24 cellular contexts compared by ENCODE assay signal in genomic region chr14:55043528-55043927, GRCh38.
"Had no signal": no experiment of that assay in that cellular context is flagged by ENCODE, and none has a peak within 500 bp of the region (broad histone marks: within the 10 kb centered on the region; RNA-seq: fewer than 3 reads in every experiment).

No MANE protein-coding gene starts in this region.

- FAIRE-seq: islet of Langerhans, pancreas had no signal

- H3K27ac ChIP-seq: cardiac muscle cell, gastroesophageal sphincter, pancreas, psoas muscle, right atrium auricular region, thyroid gland, upper lobe of right lung had no signal

- H3K4me1 Mint-ChIP-seq: activated T-helper 17 cell treated with anti-CD3 and anti-CD28 coated beads, Interleukin-2, amount 50 U/mL, for 72 hours; nephron progenitor cell had no signal

- H3K27me3 Mint-ChIP-seq: activated T-helper 17 cell treated with anti-CD3 and anti-CD28 coated beads, Interleukin-2, amount 50 U/mL, for 72 hours; stimulated activated naive CD8-positive, alpha-beta T cell treated with anti-CD3 and anti-CD28 coated beads, Interleukin-15, Interleukin-2, amounts not matched to agents 100 ng/mL and 50 ng/mL, for 24 hours; T-cell had no signal

- H3K4me3 Mint-ChIP-seq: activated T-helper 17 cell treated with anti-CD3 and anti-CD28 coated beads, Interleukin-2, amount 50 U/mL, for 72 hours; nephron progenitor cell; stimulated activated naive CD8-positive, alpha-beta T cell treated with anti-CD3 and anti-CD28 coated beads, Interleukin-15, Interleukin-2, amounts not matched to agents 100 ng/mL and 50 ng/mL, for 24 hours; T-cell had no signal

- H3K4me1 ChIP-seq: gastroesophageal sphincter, pancreas, psoas muscle, right atrium auricular region, thyroid gland, upper lobe of right lung had no signal

- H3K9me3 ChIP-seq: gastroesophageal sphincter, pancreas, psoas muscle, right atrium auricular region, thyroid gland, upper lobe of right lung had no signal

- ATAC-seq: activated naive CD4-positive, alpha-beta T cell treated with anti-CD3 and anti-CD28 coated beads, Interleukin-2, amount 50 U/mL, for 72 hours; activated T-helper 17 cell treated with anti-CD3 and anti-CD28 coated beads, Interleukin-2, amount 50 U/mL, for 72 hours; gastroesophageal sphincter; left cardiac atrium; pancreas; psoas muscle; T-cell; upper lobe of right lung had no signal

- H3K9me3 Mint-ChIP-seq: activated naive CD4-positive, alpha-beta T cell treated with anti-CD3 and anti-CD28 coated beads, Interleukin-2, amount 50 U/mL, for 72 hours; activated T-helper 17 cell treated with anti-CD3 and anti-CD28 coated beads, Interleukin-2, amount 50 U/mL, for 72 hours; nephron progenitor cell; stimulated activated naive CD8-positive, alpha-beta T cell treated with anti-CD3 and anti-CD28 coated beads, Interleukin-15, Interleukin-2, amounts not matched to agents 100 ng/mL and 50 ng/mL, for 24 hours; T-cell had no signal

- H3K27me3 ChIP-seq: cardiac muscle cell, gastroesophageal sphincter, pancreas, right atrium auricular region, thyroid gland, upper lobe of right lung had no signal

- DNase-seq: activated CD4-positive, alpha-beta T cell treated with anti-CD3 and anti-CD28 coated beads for 1 hour; activated T-cell treated with anti-CD3 and anti-CD28 coated beads, Interleukin-2, amount 50 U/mL, for 1 hour; amygdala; erythroblast; head of caudate nucleus; hypothalamus; left cardiac atrium; mesenchymal stem cell; nephron progenitor cell; pancreas; psoas muscle; stimulated activated CD4-positive, alpha-beta T cell treated with anti-CD3 and anti-CD28 coated beads, Interleukin-12 subunit alpha, Interleukin-12 subunit beta, amount 100 ng/mL, for 4 hours; stimulated activated CD4-positive, alpha-beta T cell treated with anti-CD3 and anti-CD28 coated beads, Interleukin-4, amount 100 ng/mL, for 4 hours; substantia nigra; T-cell; thyroid gland; upper lobe of right lung had no signal

- H3K4me3 ChIP-seq: cardiac muscle cell, gastroesophageal sphincter, pancreas, psoas muscle, right atrium auricular region, thyroid gland, upper lobe of right lung had no signal

- H3K27ac Mint-ChIP-seq: activated naive CD4-positive, alpha-beta T cell treated with anti-CD3 and anti-CD28 coated beads, Interleukin-2, amount 50 U/mL, for 72 hours; activated T-helper 17 cell treated with anti-CD3 and anti-CD28 coated beads, Interleukin-2, amount 50 U/mL, for 72 hours; stimulated activated naive CD8-positive, alpha-beta T cell treated with anti-CD3 and anti-CD28 coated beads, Interleukin-15, Interleukin-2, amounts not matched to agents 100 ng/mL and 50 ng/mL, for 24 hours; T-cell had no signal
